ENCODE assay signal across 8 cellular contexts in genomic region chr22:17777005-17777716, GRCh38. TPM values are rescaled to one million over a fixed set of nuclear protein-coding genes. Genes with fewer than 3 reads are reported as not detected.
DNase-seq lines count a peak whose midpoint lies in the region; ATAC-seq and TF ChIP-seq lines count a peak whose summit lies in the region.

No MANE protein-coding gene starts in this region.

- H3K36me3 Mint-ChIP-seq in activated CD4-positive, alpha-beta T cell treated with anti-CD3 and anti-CD28 coated beads, Interleukin-2, amount 10 ng/mL, durations not matched to agents 24 days and 14 days (ENCODE audit: low read depth) = peaks cover 1% of the 10 kb centered on the region

- ATAC-seq in HG03378 (IDR thresholded peaks at IDR 0.05; ENCODE audit: unreplicated experiment) (peak; percentile 26), HG03521 (IDR thresholded peaks at IDR 0.05; ENCODE audit: unreplicated experiment) (no peak)

- peak overlapping the region; percentile 98 for H3K27ac Mint-ChIP-seq in activated CD4-positive, alpha-beta T cell treated with anti-CD3 and anti-CD28 coated beads, Interleukin-2, amount 10 ng/mL, durations not matched to agents 24 days and 14 days

- H3K9me3 Mint-ChIP-seq in activated CD4-positive, alpha-beta T cell treated with anti-CD3 and anti-CD28 coated beads, Interleukin-2, amount 10 ng/mL, durations not matched to agents 24 days and 14 days = no peaks in the 10 kb centered on the region

- DNase-seq in GM10266 (ENCODE audit: extremely low spot score) = peak; percentile 87
- DNase-seq in activated CD4-positive, alpha-beta T cell treated with anti-CD3 and anti-CD28 coated beads, Interleukin-2, amount 10 ng/mL, durations not matched to agents 24 days and 14 days = peak; percentile 92
- DNase-seq in erythroblast (lab: John Stamatoyannopoulos, UW) = peak; percentile 50 to 52
- DNase-seq in stimulated activated CD4-positive, alpha-beta T cell treated with anti-CD3 and anti-CD28 coated beads, TNF-alpha, amount 100 ng/mL, for 48 hours (ENCODE audit: low read depth in 3 of 3) = peak in 2 of 3 donors; percentile 49 to 57
- DNase-seq in iPS-NIHi11 (ENCODE audit: low spot score) = no peak
- DNase-seq in Ammon's horn (ENCODE audit: low spot score) = no peak

- peaks cover 6% of the 10 kb centered on the region for H3K27me3 Mint-ChIP-seq in activated CD4-positive, alpha-beta T cell treated with anti-CD3 and anti-CD28 coated beads, Interleukin-2, amount 10 ng/mL, durations not matched to agents 24 days and 14 days

- no peak for TF ChIP-seq CTCF in GM10266 (IDR thresholded peaks at IDR 0.05; ENCODE audit: control insufficient read depth, insufficient read depth, low read depth, missing control alignments)

- peak overlapping the region; percentile 92 for H3K4me3 Mint-ChIP-seq in activated CD4-positive, alpha-beta T cell treated with anti-CD3 and anti-CD28 coated beads, Interleukin-2, amount 10 ng/mL, durations not matched to agents 24 days and 14 days

- intact Hi-C loops in activated CD4-positive, alpha-beta T cell treated with anti-CD3 and anti-CD28 coated beads, Interleukin-2, amount 10 ng/mL, durations not matched to agents 24 days and 14 days (cut with micrococcal nuclease) = loop anchor here (1.0 kb wide), 1 partner anchor 10 kb away; no protein-coding TSS in a partner anchor

- TF ChIP-seq POLR2A in erythroblast (IDR thresholded peaks at IDR 0.05; ENCODE audit: low read length) = peak; percentile 34

- H3K4me1 Mint-ChIP-seq in activated CD4-positive, alpha-beta T cell treated with anti-CD3 and anti-CD28 coated beads, Interleukin-2, amount 10 ng/mL, durations not matched to agents 24 days and 14 days = peaks cover 67% of the 10 kb centered on the region

RNA-seq across cellular contexts. Expression of gene BID, which starts 2.9 kb away (rescaled TPM):
- 17.8 and 18.0 TPM in 2 replicates for total RNA-seq in activated CD4-positive, alpha-beta T cell treated with anti-CD3 and anti-CD28 coated beads, Interleukin-2, amount 10 ng/mL, durations not matched to agents 24 days and 14 days

Comparison
In these comparisons a context has a peak if more than half of its experiments do, and no peak if none do; other contexts are left out.
1. DNase-seq: peak in GM10266 (single experiment), activated CD4-positive, alpha-beta T cell treated with anti-CD3 and anti-CD28 coated beads, Interleukin-2, amount 10 ng/mL, durations not matched to agents 24 days and 14 days (single experiment), erythroblast (2 of 2) and stimulated activated CD4-positive, alpha-beta T cell treated with anti-CD3 and anti-CD28 coated beads, TNF-alpha, amount 100 ng/mL, for 48 hours (2 of 3); none in iPS-NIHi11 (single experiment) and Ammon's horn (single experiment).